ENCODE assay signal across 13 cellular contexts in the genomic region with DNA sequence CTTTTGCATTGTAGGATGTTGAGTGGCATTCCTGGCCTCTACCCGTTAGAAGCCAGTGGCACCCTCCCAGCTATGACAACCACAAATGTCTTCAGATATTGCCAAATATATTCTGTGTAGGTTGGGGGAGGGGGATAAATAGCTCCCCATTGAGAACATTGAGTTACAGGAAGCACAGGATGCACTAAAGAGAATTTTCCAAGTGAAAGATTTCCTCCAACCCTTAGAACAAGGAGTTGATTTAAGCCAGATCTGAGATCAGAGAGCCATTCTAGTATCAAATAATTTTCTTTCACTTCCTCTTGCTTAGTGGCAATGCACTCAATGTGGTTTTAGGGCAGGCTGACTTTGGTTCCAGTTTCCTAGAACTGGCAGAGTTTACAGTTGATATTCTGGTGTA.
A peak's percentile ranks its signal among the peaks of the same experiment; 100 is the strongest.
DNase-seq lines count a peak whose midpoint lies in the region; ATAC-seq and FAIRE-seq lines count a peak whose summit lies in the region.
"Had no signal": no experiment of that assay in that cellular context is flagged by ENCODE, and none has a peak within 500 bp of the region (broad histone marks: within the 10 kb centered on the region; RNA-seq: fewer than 3 reads in every experiment).

No MANE protein-coding gene starts in this region.

- H3K4me1 Mint-ChIP-seq in CD4-positive, alpha-beta memory T cell = no peaks in the 10 kb centered on the region

- POLR2A ChIA-PET in CD4-positive, alpha-beta memory T cell (lab: Charles Lee; ENCODE audit: partially characterized antibody) = no interaction called here

- H3K4me1 ChIP-seq in CD4-positive, alpha-beta memory T cell (ENCODE audit: insufficient read depth, low read length) = no peaks in the 10 kb centered on the region

- H3K36me3 Mint-ChIP-seq in CD4-positive, alpha-beta memory T cell = no peaks in the 10 kb centered on the region

- no peaks in the 10 kb centered on the region for H3K27me3 Mint-ChIP-seq in CD4-positive, alpha-beta memory T cell
- H3K27me3 Mint-ChIP-seq: B cell had no signal

- no peaks in the 10 kb centered on the region for H3K9me3 ChIP-seq in CD4-positive, alpha-beta memory T cell (ENCODE audit: control insufficient read depth in 1 of 2, low read length in 2 of 2)

- CTCF ChIA-PET in CD4-positive, alpha-beta memory T cell (lab: Charles Lee; ENCODE audit: partially characterized antibody) = no interaction called here

- peak; percentile 86 for ATAC-seq in GM19463 (IDR thresholded peaks at IDR 0.05; ENCODE audit: unreplicated experiment)
- peak; percentile 85 for ATAC-seq in HG03135 (IDR thresholded peaks at IDR 0.05; ENCODE audit: unreplicated experiment)

- H3K27ac ChIP-seq in CD4-positive, alpha-beta memory T cell (ENCODE audit: low read depth, low read length) = no peak overlapping the region

- DNase-seq in GF-D8 (lab: John Stamatoyannopoulos, UW) (peak; percentile 84), NOMO-1 (lab: John Stamatoyannopoulos, UW; ENCODE audit: unreplicated experiment in 2 of 2) (peak; percentile 83 to 96), H7 (no peak), urothelium cell line (ENCODE audit: low spot score) (no peak), GM19238 (ENCODE audit: insufficient read length, low spot score) (no peak)
- no peak for DNase-seq in CD4-positive, alpha-beta memory T cell
- DNase-seq: activated effector memory CD4-positive, alpha-beta T cell treated with anti-CD3 and anti-CD28 coated beads, Interleukin-2, amount 50 U/mL, for 16 hours; NCI-H1092 treated with DMSO at 0.1 percent for 48 hours; posterior cingulate gyrus had no signal

- H3K27ac Mint-ChIP-seq in CD4-positive, alpha-beta memory T cell = no peak overlapping the region
- H3K27ac Mint-ChIP-seq: B cell had no signal

- FAIRE-seq in urothelium cell line (lab: Jason Lieb, UNC) = no peak
- FAIRE-seq: colon had no signal

- intact Hi-C loops in CD4-positive, alpha-beta memory T cell (cut with micrococcal nuclease) = no loop called here

- H3K4me3 Mint-ChIP-seq in CD4-positive, alpha-beta memory T cell = no peak overlapping the region
- H3K4me3 Mint-ChIP-seq: B cell had no signal

- no peaks in the 10 kb centered on the region for H3K36me3 ChIP-seq in H7 (replicated peaks; ENCODE audit: control insufficient read depth, insufficient read depth, low read length)
- no peaks in the 10 kb centered on the region for H3K36me3 ChIP-seq in CD4-positive, alpha-beta memory T cell (ENCODE audit: insufficient read depth, low read length)

- peaks cover 0 to 2% (median 0%) of the 10 kb centered on the region in 8 donors for H3K9me3 Mint-ChIP-seq in CD4-positive, alpha-beta memory T cell

- H3K4me3 ChIP-seq in H7 (ENCODE audit: insufficient read depth, low read depth, low read length) = no peak overlapping the region
- H3K4me3 ChIP-seq in CD4-positive, alpha-beta memory T cell (ENCODE audit: low read length in 2 of 2) = no peak overlapping the region

- H3K27me3 ChIP-seq in H7 (ENCODE audit: control insufficient read depth, insufficient read depth, low read length) = no peaks in the 10 kb centered on the region
- H3K27me3 ChIP-seq in CD4-positive, alpha-beta memory T cell (ENCODE audit: insufficient read depth, low read length) = no peaks in the 10 kb centered on the region

Comparison
In these comparisons a context has a peak if more than half of its experiments do, and no peak if none do; other contexts are left out.
1. DNase-seq: peak in GF-D8 (single experiment) and NOMO-1 (2 of 2); none in H7 (single experiment), urothelium cell line (single experiment), CD4-positive, alpha-beta memory T cell (0 of 5) and GM19238 (single experiment).